In genomic region chr19:50922316-50922853, GRCh38 we compare ENCODE assay signal across 1 cellular context.
TF ChIP-seq lines count a peak whose summit lies in the region.

No MANE protein-coding gene starts in this region.

TF ChIP-seq in SK-N-SH, 30 proteins besides CTCF, POLR2A, EP300 and RAD21 (continued from another document):
- no peak for TF ChIP-seq IRF3 (IDR thresholded peaks at IDR 0.05; ENCODE audit: low read depth, low read length)
- TF ChIP-seq, protein P1, sequence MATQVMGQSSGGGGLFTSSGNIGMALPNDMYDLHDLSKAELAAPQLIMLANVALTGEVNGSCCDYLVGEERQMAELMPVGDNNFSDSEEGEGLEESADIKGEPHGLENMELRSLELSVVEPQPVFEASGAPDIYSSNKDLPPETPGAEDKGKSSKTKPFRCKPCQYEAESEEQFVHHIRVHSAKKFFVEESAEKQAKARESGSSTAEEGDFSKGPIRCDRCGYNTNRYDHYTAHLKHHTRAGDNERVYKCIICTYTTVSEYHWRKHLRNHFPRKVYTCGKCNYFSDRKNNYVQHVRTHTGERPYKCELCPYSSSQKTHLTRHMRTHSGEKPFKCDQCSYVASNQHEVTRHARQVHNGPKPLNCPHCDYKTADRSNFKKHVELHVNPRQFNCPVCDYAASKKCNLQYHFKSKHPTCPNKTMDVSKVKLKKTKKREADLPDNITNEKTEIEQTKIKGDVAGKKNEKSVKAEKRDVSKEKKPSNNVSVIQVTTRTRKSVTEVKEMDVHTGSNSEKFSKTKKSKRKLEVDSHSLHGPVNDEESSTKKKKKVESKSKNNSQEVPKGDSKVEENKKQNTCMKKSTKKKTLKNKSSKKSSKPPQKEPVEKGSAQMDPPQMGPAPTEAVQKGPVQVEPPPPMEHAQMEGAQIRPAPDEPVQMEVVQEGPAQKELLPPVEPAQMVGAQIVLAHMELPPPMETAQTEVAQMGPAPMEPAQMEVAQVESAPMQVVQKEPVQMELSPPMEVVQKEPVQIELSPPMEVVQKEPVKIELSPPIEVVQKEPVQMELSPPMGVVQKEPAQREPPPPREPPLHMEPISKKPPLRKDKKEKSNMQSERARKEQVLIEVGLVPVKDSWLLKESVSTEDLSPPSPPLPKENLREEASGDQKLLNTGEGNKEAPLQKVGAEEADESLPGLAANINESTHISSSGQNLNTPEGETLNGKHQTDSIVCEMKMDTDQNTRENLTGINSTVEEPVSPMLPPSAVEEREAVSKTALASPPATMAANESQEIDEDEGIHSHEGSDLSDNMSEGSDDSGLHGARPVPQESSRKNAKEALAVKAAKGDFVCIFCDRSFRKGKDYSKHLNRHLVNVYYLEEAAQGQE (IDR thresholded peaks at IDR 0.05; ENCODE audit: low read depth, low read length), result no peak
- TF ChIP-seq GABPA (IDR thresholded peaks at IDR 0.05; ENCODE audit: low read depth), result no peak
- TF ChIP-seq JUND (IDR thresholded peaks at IDR 0.05), result no peak
